15 cellular contexts compared by ENCODE assay signal in genomic region chr10:69703766-69704191, GRCh38.
DNase-seq lines count a peak whose midpoint lies in the region; ATAC-seq, FAIRE-seq and TF ChIP-seq lines count a peak whose summit lies in the region.
"Had no signal": no experiment of that assay in that cellular context is flagged by ENCODE, and none has a peak within 500 bp of the region (broad histone marks: within the 10 kb centered on the region; RNA-seq: fewer than 3 reads in every experiment).

No MANE protein-coding gene starts in this region.

- H3K4me1 ChIP-seq in kidney (ENCODE audit: control insufficient read depth in 1 of 2, insufficient read depth in 1 of 2, low read depth in 1 of 2, low read length in 2 of 2): no peaks in the 10 kb centered on the region
- H3K4me1 ChIP-seq: Peyer's patch, tibial nerve had no signal

- no peak for TF ChIP-seq CTCF in kidney (IDR thresholded peaks at IDR 0.05; ENCODE audit: borderline replicate concordance, extremely low read depth, insufficient read depth)

- DNase-seq in AG08395 (ENCODE audit: low spot score) (peak; percentile 46), HS-5 (ENCODE audit: low read depth) (peak; percentile 97), amniotic stem cell (lab: John Stamatoyannopoulos, UW) (peak; percentile 25), hepatic stellate cell (ENCODE audit: low spot score) (peak; percentile 57), T-helper 1 cell (no peak), kidney (no peak)
- DNase-seq: CD4-positive, CD25-positive, alpha-beta regulatory T cell; cortex of kidney; NCI-H2081 treated with DMSO at 0.1 percent for 48 hours; Peyer's patch; retina had no signal

- H3K27ac ChIP-seq in kidney (ENCODE audit: low read depth in 2 of 2, low read length in 2 of 2): no peak overlapping the region
- H3K27ac ChIP-seq: Peyer's patch, tibial nerve, VCaP had no signal

- H3K9ac ChIP-seq in kidney (ENCODE audit: low read length in 2 of 2): no peak overlapping the region

- intact Hi-C loops in kidney (cut with DNase I): no loop called here

- H3K4me3 ChIP-seq in kidney (ENCODE audit: low read length in 2 of 2): no peak overlapping the region
- H3K4me3 ChIP-seq: Peyer's patch, tibial nerve had no signal

- no peak for FAIRE-seq in kidney (lab: Jason Lieb, UNC)

- ATAC-seq in HG03571 (IDR thresholded peaks at IDR 0.05; ENCODE audit: unreplicated experiment): no peak
- ATAC-seq in HG03378 (IDR thresholded peaks at IDR 0.05; ENCODE audit: unreplicated experiment): no peak

- H3K9me3 ChIP-seq in kidney (ENCODE audit: control insufficient read depth in 1 of 2, low read length in 2 of 2): no peaks in the 10 kb centered on the region
- H3K9me3 ChIP-seq: Peyer's patch had no signal

- no peaks in the 10 kb centered on the region for H3K36me3 ChIP-seq in kidney (ENCODE audit: control insufficient read depth in 1 of 2, insufficient read depth in 2 of 2, low read length in 2 of 2)
- H3K36me3 ChIP-seq: Peyer's patch, tibial nerve had no signal

Comparison
In these comparisons a context has a peak if more than half of its experiments do, and no peak if none do; other contexts are left out.
1. DNase-seq: peak in AG08395 (single experiment), HS-5 (single experiment), amniotic stem cell (single experiment) and hepatic stellate cell (single experiment); none in T-helper 1 cell (0 of 5) and kidney (single experiment).